In genomic region chr9:131520448-131520847, GRCh38 we compare ENCODE assay signal across 31 cellular contexts. TPM values are rescaled to one million over a fixed set of nuclear protein-coding genes. Genes with fewer than 3 reads are reported as not detected.
"Had no signal": no experiment of that assay in that cellular context is flagged by ENCODE, and none has a peak within 500 bp of the region (broad histone marks: within the 10 kb centered on the region; RNA-seq: fewer than 3 reads in every experiment).

No MANE protein-coding gene starts in this region.

- H3K4me3 Mint-ChIP-seq: activated CD8-positive, alpha-beta T cell treated with anti-CD3 and anti-CD28 coated beads for 36 hours; activated naive CD8-positive, alpha-beta T cell treated with anti-CD3 and anti-CD28 coated beads, Interleukin-2, amount 10 ng/mL, durations not matched to agents 7 days and 5 days; activated T-cell treated with anti-CD3 and anti-CD28 coated beads, Interleukin-2, amount 50 U/mL, for 4 hours; activated T-helper 17 cell treated with anti-CD3 and anti-CD28 coated beads, Interleukin-2, amount 50 U/mL, for 72 hours; central memory CD8-positive, alpha-beta T cell; effector memory CD8-positive, alpha-beta T cell had no signal

- H3K4me3 ChIP-seq: gastrocnemius medialis, heart left ventricle had no signal

- H3K9me3 ChIP-seq: gastrocnemius medialis had no signal

- H3K27ac ChIP-seq: brain microvascular endothelial cell, epithelial cell of prostate, foreskin keratinocyte, gastrocnemius medialis, heart left ventricle had no signal

- H3K27ac Mint-ChIP-seq: activated CD8-positive, alpha-beta T cell treated with anti-CD3 and anti-CD28 coated beads for 36 hours; activated naive CD8-positive, alpha-beta T cell treated with anti-CD3 and anti-CD28 coated beads, Interleukin-2, amount 10 ng/mL, durations not matched to agents 7 days and 5 days; activated T-helper 17 cell treated with anti-CD3 and anti-CD28 coated beads, Interleukin-2, amount 50 U/mL, for 72 hours had no signal

- DNase-seq: activated CD4-positive, alpha-beta T cell treated with anti-CD3 and anti-CD28 coated beads for 48 hours; activated CD4-positive, alpha-beta T cell treated with anti-CD3 and anti-CD28 coated beads, Interleukin-2, amount 50 U/mL, for 1 hour; activated CD4-positive, alpha-beta T cell treated with anti-CD3 and anti-CD28 coated beads, Interleukin-2, amount 50 U/mL, for 48 hours; activated CD8-positive, alpha-beta memory T cell treated with anti-CD3 and anti-CD28 coated beads for 24 hours; activated CD8-positive, alpha-beta T cell treated with anti-CD3 and anti-CD28 coated beads for 36 hours; activated effector memory CD4-positive, alpha-beta T cell treated with Interleukin-2 at 50 U/mL for 16 hours; activated gamma-delta T cell treated with Interleukin-2 at 50 U/mL for 16 hours; activated naive CD4-positive, alpha-beta T cell treated with anti-CD3 and anti-CD28 coated beads, Interleukin-2, amount 50 U/mL, for 16 hours; activated naive CD4-positive, alpha-beta T cell treated with Interleukin-2 at 50 U/mL for 16 hours; activated naive CD8-positive, alpha-beta T cell treated with anti-CD3 and anti-CD28 coated beads, Interleukin-2, amount 10 ng/mL, durations not matched to agents 7 days and 5 days; activated T-cell treated with anti-CD3 and anti-CD28 coated beads, Interleukin-2, amount 50 U/mL, for 4 hours; brain microvascular endothelial cell; cortex of kidney; dermis blood vessel endothelial cell; effector CD4-positive, alpha-beta T cell; effector memory CD8-positive, alpha-beta T cell; foreskin keratinocyte; gastrocnemius medialis; glutamatergic neuron; heart left ventricle; T-helper 1 cell; T-helper 2 cell had no signal

- H3K4me1 Mint-ChIP-seq: activated naive CD8-positive, alpha-beta T cell treated with anti-CD3 and anti-CD28 coated beads, Interleukin-2, amount 10 ng/mL, durations not matched to agents 7 days and 5 days; central memory CD8-positive, alpha-beta T cell had no signal

- H3K9me3 Mint-ChIP-seq: activated CD8-positive, alpha-beta T cell treated with anti-CD3 and anti-CD28 coated beads for 36 hours; activated naive CD8-positive, alpha-beta T cell treated with anti-CD3 and anti-CD28 coated beads, Interleukin-2, amount 10 ng/mL, durations not matched to agents 7 days and 5 days; activated T-cell treated with anti-CD3 and anti-CD28 coated beads, Interleukin-2, amount 50 U/mL, for 4 hours; activated T-helper 17 cell treated with anti-CD3 and anti-CD28 coated beads, Interleukin-2, amount 50 U/mL, for 72 hours; central memory CD8-positive, alpha-beta T cell; effector memory CD8-positive, alpha-beta T cell had no signal

- H3K27me3 ChIP-seq: brain microvascular endothelial cell, foreskin keratinocyte, gastrocnemius medialis, heart left ventricle had no signal

- ATAC-seq: activated CD8-positive, alpha-beta T cell treated with anti-CD3 and anti-CD28 coated beads for 36 hours; activated T-cell treated with anti-CD3 and anti-CD28 coated beads, Interleukin-2, amount 50 U/mL, for 4 hours; activated T-helper 17 cell treated with anti-CD3 and anti-CD28 coated beads, Interleukin-2, amount 50 U/mL, for 72 hours; effector memory CD8-positive, alpha-beta T cell; esophagus mucosa; foreskin keratinocyte; gastrocnemius medialis; heart left ventricle had no signal

- H3K36me3 Mint-ChIP-seq: activated naive CD8-positive, alpha-beta T cell treated with anti-CD3 and anti-CD28 coated beads, Interleukin-2, amount 10 ng/mL, durations not matched to agents 7 days and 5 days had no signal

- H3K27me3 Mint-ChIP-seq: activated CD8-positive, alpha-beta T cell treated with anti-CD3 and anti-CD28 coated beads for 36 hours; activated naive CD8-positive, alpha-beta T cell treated with anti-CD3 and anti-CD28 coated beads, Interleukin-2, amount 10 ng/mL, durations not matched to agents 7 days and 5 days; activated T-helper 17 cell treated with anti-CD3 and anti-CD28 coated beads, Interleukin-2, amount 50 U/mL, for 72 hours; central memory CD8-positive, alpha-beta T cell; effector memory CD8-positive, alpha-beta T cell had no signal

- H3K4me1 ChIP-seq: foreskin keratinocyte had no signal

RNA-seq across cellular contexts. Expression of gene PRRT1B, which starts 24.9 kb away (rescaled TPM):
- total RNA-seq: activated CD8-positive, alpha-beta T cell treated with anti-CD3 and anti-CD28 coated beads for 36 hours; activated naive CD8-positive, alpha-beta T cell treated with anti-CD3 and anti-CD28 coated beads, Interleukin-2, amount 10 ng/mL, durations not matched to agents 7 days and 5 days; activated T-cell treated with anti-CD3 and anti-CD28 coated beads, Interleukin-2, amount 50 U/mL, for 4 hours; activated T-helper 17 cell treated with anti-CD3 and anti-CD28 coated beads, Interleukin-2, amount 50 U/mL, for 72 hours; astrocyte; bronchial epithelial cell; cardiac septum; cerebellum; dermis blood vessel endothelial cell; endothelial cell of umbilical vein; esophagus mucosa; foreskin keratinocyte; gastrocnemius medialis; heart left ventricle had no signal
- polyA plus RNA-seq: endothelial cell of umbilical vein, foreskin keratinocyte, heart left ventricle had no signal
